In the genomic region with DNA sequence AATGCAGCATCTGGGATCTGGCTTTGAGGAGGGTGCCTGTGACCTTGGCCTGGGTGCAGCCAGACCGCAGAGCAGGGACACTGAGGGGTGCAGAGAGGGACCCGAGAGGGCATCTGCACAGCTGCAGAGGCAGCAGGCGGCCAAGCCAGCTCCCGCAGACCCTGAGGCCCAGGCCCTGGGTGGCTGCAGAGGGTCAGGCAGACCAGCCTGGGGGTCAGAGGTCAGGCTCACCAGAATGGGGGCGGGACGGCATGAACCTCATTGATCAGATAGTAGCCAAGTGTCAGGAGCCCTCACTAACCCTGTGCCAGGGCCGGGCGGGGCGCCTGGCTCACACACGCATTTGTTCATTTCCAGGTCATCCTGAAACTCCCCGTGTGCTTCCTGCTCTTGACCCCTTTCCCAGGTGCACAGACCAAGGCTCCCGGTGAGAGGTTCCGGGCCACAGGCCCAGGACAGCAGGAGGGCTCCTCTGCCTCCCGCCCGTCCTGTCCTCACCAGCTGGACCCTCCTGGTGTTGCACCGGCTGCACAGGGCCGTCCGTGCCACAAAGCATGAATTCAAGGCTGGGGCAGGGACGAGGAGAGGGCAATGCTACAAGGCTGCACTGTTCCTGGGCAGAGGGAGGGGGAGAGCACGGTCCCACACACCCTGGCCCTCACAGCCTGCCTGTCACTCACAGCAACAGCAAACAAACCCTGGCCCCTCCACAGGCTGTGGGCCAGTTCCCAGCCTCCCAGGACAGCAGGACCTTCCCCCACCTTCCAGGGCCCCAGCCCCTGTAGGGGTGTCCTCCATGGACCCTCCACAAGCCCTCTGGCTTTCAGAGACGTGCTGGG, we compare ENCODE assay signal across 1 cellular context.
TF ChIP-seq lines count a peak whose summit lies in the region.

No MANE protein-coding gene starts in this region.

TF ChIP-seq in K562, 482 proteins besides CTCF, POLR2A, EP300 and RAD21:
- TF ChIP-seq ATF2 (CRISPR knock-in tag; IDR thresholded peaks at IDR 0.05) (0 out of 2 replicates have a peak, but pooled peaks have one; percentile 19), MED1 (CRISPR knock-in tag; IDR thresholded peaks at IDR 0.05; ENCODE audit: borderline replicate concordance) (0 out of 2 replicates have a peak, but pooled peaks have one; percentile 87), RUNX1 (IDR thresholded peaks at IDR 0.05; ENCODE audit: low read depth) (0 out of 2 replicates have a peak, but pooled peaks have one; percentile 33), NR2C1 (IDR thresholded peaks at IDR 0.05) (no peak), NR2C1 (tag; IDR thresholded peaks at IDR 0.05) (peak; percentile 88), ZNF583 (CRISPR knock-in tag; IDR thresholded peaks at IDR 0.05) (no peak), TFAP4 (CRISPR knock-in tag; IDR thresholded peaks at IDR 0.05; ENCODE audit: borderline replicate concordance) (0 out of 2 replicates have a peak, but pooled peaks have one; percentile 10), ZNF165 (CRISPR knock-in tag; IDR thresholded peaks at IDR 0.05; ENCODE audit: borderline replicate concordance) (no peak), MYBL2 (IDR thresholded peaks at IDR 0.05; ENCODE audit: low read depth) (no peak), MYBL2 (CRISPR knock-in tag; IDR thresholded peaks at IDR 0.05; ENCODE audit: borderline replicate concordance) (peak; percentile 45; the same call in 1 of the 2 replicates), RREB1 (CRISPR knock-in tag; IDR thresholded peaks at IDR 0.05) (peak; percentile 39; the same call in 1 of the 2 replicates), GTF2A2 (tag; IDR thresholded peaks at IDR 0.05) (no peak), SETDB1 (IDR thresholded peaks at IDR 0.05; ENCODE audit: low read length) (peak; percentile 90), IRF2 (CRISPR knock-in tag; IDR thresholded peaks at IDR 0.05) (peak; percentile 78), RCOR1 (IDR thresholded peaks at IDR 0.05; ENCODE audit: borderline replicate concordance in 1 of 2, low read depth in 2 of 2, low read length in 2 of 2) (no peak), RB1 (IDR thresholded peaks at IDR 0.05; ENCODE audit: low read depth) (peak; percentile 54; the same call in 1 of the 2 replicates), PBX2 (CRISPR knock-in tag; IDR thresholded peaks at IDR 0.05; ENCODE audit: low read depth) (peak; percentile 42; the same call in 1 of the 2 replicates), PBX2 (tag; conservative IDR thresholded peaks at IDR 0.05; ENCODE audit: low read depth) (no peak), ZC3H4 (CRISPR knock-in tag; IDR thresholded peaks at IDR 0.05; ENCODE audit: borderline replicate concordance) (0 out of 2 replicates have a peak, but pooled peaks have one; percentile 22), NR2C2 (CRISPR knock-in tag; IDR thresholded peaks at IDR 0.05) (peak; percentile 92), NR2C2 (tag; IDR thresholded peaks at IDR 0.05) (peak; percentile 81), PTRF (tag; IDR thresholded peaks at IDR 0.05) (no peak), ZFX (CRISPR knock-in tag; IDR thresholded peaks at IDR 0.05) (peak; percentile 25; the same call in 1 of the 2 replicates), EGR1 (conservative IDR thresholded peaks at IDR 0.05) (0 out of 2 replicates have a peak, but pooled peaks have one; percentile 8), ZBTB7A (IDR thresholded peaks at IDR 0.05; ENCODE audit: borderline replicate concordance, control insufficient read depth, low read depth, low read length) (peak; percentile 50), HNRNPL (IDR thresholded peaks at IDR 0.05; ENCODE audit: low read depth, low read length) (no peak; the same call in 1 of the 2 replicates), CHCHD3 (CRISPR knock-in tag; IDR thresholded peaks at IDR 0.05) (no peak; the same call in 1 of the 2 replicates), THAP12 (CRISPR knock-in tag; IDR thresholded peaks at IDR 0.05) (peak; percentile 71; the same call in 1 of the 2 replicates), ZNF24 (IDR thresholded peaks at IDR 0.05) (peak; percentile 73; the same call in 1 of the 2 replicates), PKNOX1 (IDR thresholded peaks at IDR 0.05) (peak; percentile 90)
- TF ChIP-seq, protein P1, sequence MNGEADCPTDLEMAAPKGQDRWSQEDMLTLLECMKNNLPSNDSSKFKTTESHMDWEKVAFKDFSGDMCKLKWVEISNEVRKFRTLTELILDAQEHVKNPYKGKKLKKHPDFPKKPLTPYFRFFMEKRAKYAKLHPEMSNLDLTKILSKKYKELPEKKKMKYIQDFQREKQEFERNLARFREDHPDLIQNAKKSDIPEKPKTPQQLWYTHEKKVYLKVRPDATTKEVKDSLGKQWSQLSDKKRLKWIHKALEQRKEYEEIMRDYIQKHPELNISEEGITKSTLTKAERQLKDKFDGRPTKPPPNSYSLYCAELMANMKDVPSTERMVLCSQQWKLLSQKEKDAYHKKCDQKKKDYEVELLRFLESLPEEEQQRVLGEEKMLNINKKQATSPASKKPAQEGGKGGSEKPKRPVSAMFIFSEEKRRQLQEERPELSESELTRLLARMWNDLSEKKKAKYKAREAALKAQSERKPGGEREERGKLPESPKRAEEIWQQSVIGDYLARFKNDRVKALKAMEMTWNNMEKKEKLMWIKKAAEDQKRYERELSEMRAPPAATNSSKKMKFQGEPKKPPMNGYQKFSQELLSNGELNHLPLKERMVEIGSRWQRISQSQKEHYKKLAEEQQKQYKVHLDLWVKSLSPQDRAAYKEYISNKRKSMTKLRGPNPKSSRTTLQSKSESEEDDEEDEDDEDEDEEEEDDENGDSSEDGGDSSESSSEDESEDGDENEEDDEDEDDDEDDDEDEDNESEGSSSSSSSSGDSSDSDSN (IDR thresholded peaks at IDR 0.05; ENCODE audit: borderline replicate concordance in 1 of 2, low read depth in 2 of 2, low read length in 2 of 2) = 0 out of 4 replicates have a peak, but pooled peaks of 1 of the 2 experiments have one; percentile 23
- TF ChIP-seq, protein P2, sequence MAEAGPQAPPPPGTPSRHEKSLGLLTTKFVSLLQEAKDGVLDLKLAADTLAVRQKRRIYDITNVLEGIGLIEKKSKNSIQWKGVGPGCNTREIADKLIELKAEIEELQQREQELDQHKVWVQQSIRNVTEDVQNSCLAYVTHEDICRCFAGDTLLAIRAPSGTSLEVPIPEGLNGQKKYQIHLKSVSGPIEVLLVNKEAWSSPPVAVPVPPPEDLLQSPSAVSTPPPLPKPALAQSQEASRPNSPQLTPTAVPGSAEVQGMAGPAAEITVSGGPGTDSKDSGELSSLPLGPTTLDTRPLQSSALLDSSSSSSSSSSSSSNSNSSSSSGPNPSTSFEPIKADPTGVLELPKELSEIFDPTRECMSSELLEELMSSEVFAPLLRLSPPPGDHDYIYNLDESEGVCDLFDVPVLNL (CRISPR knock-in tag; IDR thresholded peaks at IDR 0.05; ENCODE audit: low read depth) = peak; percentile 54; the same call in 1 of the 2 replicates
- TF ChIP-seq, protein P3, sequence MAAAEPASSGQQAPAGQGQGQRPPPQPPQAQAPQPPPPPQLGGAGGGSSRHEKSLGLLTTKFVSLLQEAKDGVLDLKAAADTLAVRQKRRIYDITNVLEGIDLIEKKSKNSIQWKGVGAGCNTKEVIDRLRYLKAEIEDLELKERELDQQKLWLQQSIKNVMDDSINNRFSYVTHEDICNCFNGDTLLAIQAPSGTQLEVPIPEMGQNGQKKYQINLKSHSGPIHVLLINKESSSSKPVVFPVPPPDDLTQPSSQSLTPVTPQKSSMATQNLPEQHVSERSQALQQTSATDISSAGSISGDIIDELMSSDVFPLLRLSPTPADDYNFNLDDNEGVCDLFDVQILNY (CRISPR knock-in tag; IDR thresholded peaks at IDR 0.05) = no peak
